Comparison of ENCODE assay signal across 16 cellular contexts in the genomic region with DNA sequence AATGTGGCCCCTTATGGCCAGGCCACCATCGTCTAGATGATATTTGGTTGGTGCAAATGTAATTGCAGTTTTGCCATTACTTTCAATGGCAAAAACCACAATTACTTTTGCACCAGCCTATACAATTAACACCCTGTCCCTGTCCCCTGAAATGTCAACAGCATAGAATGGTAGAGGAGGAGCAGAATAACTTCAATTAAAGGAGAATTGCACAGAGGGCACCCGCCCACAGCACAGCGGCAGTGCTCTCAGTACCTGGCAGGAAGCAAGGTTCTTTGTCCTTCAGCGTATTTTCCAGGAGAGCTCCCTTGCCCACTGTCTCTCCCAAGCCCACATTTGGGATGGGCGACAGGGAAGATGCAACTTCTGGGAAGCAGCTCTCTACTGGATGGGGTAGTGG.
DNase-seq lines count a peak whose midpoint lies in the region; ATAC-seq and TF ChIP-seq lines count a peak whose summit lies in the region.
"Had no signal": no experiment of that assay in that cellular context is flagged by ENCODE, and none has a peak within 500 bp of the region (broad histone marks: within the 10 kb centered on the region; RNA-seq: fewer than 3 reads in every experiment).

No MANE protein-coding gene starts in this region.

- no peaks in the 10 kb centered on the region for H3K36me3 Mint-ChIP-seq in GM23338 (ENCODE audit: low read depth)

- H3K27ac Mint-ChIP-seq in GM23338, result no peak overlapping the region
- H3K27ac Mint-ChIP-seq: B cell; CD4-positive, alpha-beta T cell had no signal

- no peak for TF ChIP-seq POLR2A in transverse colon (IDR thresholded peaks at IDR 0.05)
- no peak for TF ChIP-seq POLR2A in breast epithelium (IDR thresholded peaks at IDR 0.05)

- H2AFZ ChIP-seq in GM23338, result peak overlapping the region; percentile 88

- H3K27ac ChIP-seq in GM23338 (ENCODE audit: low read depth) (no peak overlapping the region), transverse colon (no peak overlapping the region), breast epithelium (no peak overlapping the region)

- 0 out of 2 replicates have a peak, but pooled peaks cover 5% of the 10 kb centered on the region for H3K9me2 ChIP-seq in GM23338 (ENCODE audit: insufficient read depth)

- intact Hi-C loops in mucosa of descending colon (cut with DNase I, micrococcal nuclease), result no loop called here
- intact Hi-C loops in transverse colon (cut with DNase I; ENCODE audit: low total_unique reads), result no loop called here
- intact Hi-C loops in breast epithelium (cut with DNase I; ENCODE audit: low total_unique reads), result no loop called here

- 64% methylated on average over 5 of the region's 5 CpGs; no CpG with 5 or more reads in 1 of the 2 donors for WGBS in transverse colon (ENCODE audit: low coverage in 1 of 2), 2 donors

- H3K36me3 ChIP-seq in GM23338 (ENCODE audit: insufficient read depth), result no peaks in the 10 kb centered on the region
- H3K36me3 ChIP-seq in mucosa of descending colon (ENCODE audit: low read depth), result no peaks in the 10 kb centered on the region
- H3K36me3 ChIP-seq in transverse colon, result no peaks in the 10 kb centered on the region
- no peaks in the 10 kb centered on the region for H3K36me3 ChIP-seq in breast epithelium

- ATAC-seq in GM23338 (no peak), mucosa of descending colon (peak; percentile 64), HG02798 (IDR thresholded peaks at IDR 0.05; ENCODE audit: poor library complexity, unreplicated experiment) (no peak)
- ATAC-seq: GM12878, HCT116, K562 had no signal

- H3F3A ChIP-seq in GM23338 (replicated peaks; ENCODE audit: low read depth), result no peaks in the 10 kb centered on the region

- no peak overlapping the region for H3K4me3 Mint-ChIP-seq in GM23338
- H3K4me3 Mint-ChIP-seq: B cell; CD4-positive, alpha-beta T cell had no signal

- no peaks in the 10 kb centered on the region for H4K20me1 ChIP-seq in GM23338 (replicated peaks; ENCODE audit: insufficient read depth)

- H3K9me3 ChIP-seq in mucosa of descending colon (no peaks in the 10 kb centered on the region), transverse colon (no peaks in the 10 kb centered on the region), breast epithelium (no peaks in the 10 kb centered on the region)

- H3K4me2 ChIP-seq in GM23338, result peak overlapping the region; percentile 23; the same call in 1 of the 2 replicates

- peaks cover 27% of the 10 kb centered on the region for H3K4me1 Mint-ChIP-seq in GM23338
- H3K4me1 Mint-ChIP-seq: B cell had no signal

- TF ChIP-seq CTCF in GM23338 (conservative IDR thresholded peaks at IDR 0.05; ENCODE audit: low read depth in 2 of 2) (no peak), mucosa of descending colon (IDR thresholded peaks at IDR 0.05) (no peak), transverse colon (IDR thresholded peaks at IDR 0.05) (no peak), breast epithelium (IDR thresholded peaks at IDR 0.05) (no peak)

- H3K79me2 ChIP-seq in GM23338 (replicated peaks; ENCODE audit: insufficient read depth), result no peaks in the 10 kb centered on the region

- DNase-seq in GM23338 (ENCODE audit: low spot score) (no peak), ecto neural progenitor cell (ENCODE audit: low spot score) (peak; percentile 28), mucosa of descending colon (peak in 1 of 3 donors; percentile 21), transverse colon (peak; percentile 22), T-helper 9 cell (no peak), breast epithelium (ENCODE audit: low spot score in 2 of 2) (no peak)
- DNase-seq: C1 segment of cervical spinal cord; Calu3; CD4-positive, alpha-beta T cell; DMS 273 treated with DMSO at 0.1 percent for 48 hours; GOT3 had no signal

- H3K27me3 ChIP-seq in GM23338 (ENCODE audit: insufficient read depth) (no peaks in the 10 kb centered on the region), transverse colon (peaks cover 4% of the 10 kb centered on the region), breast epithelium (no peaks in the 10 kb centered on the region)

- 0 out of 3 replicates have a peak, but pooled peaks cover 2% of the 10 kb centered on the region for H3K9me3 Mint-ChIP-seq in GM23338
- H3K9me3 Mint-ChIP-seq: CD4-positive, alpha-beta T cell had no signal

- H3K4me3 ChIP-seq in GM23338 (no peak overlapping the region), mucosa of descending colon (no peak overlapping the region), transverse colon (no peak overlapping the region), breast epithelium (no peak overlapping the region)
- H3K4me3 ChIP-seq: GM12878, K562 had no signal

- no peak for TF ChIP-seq EP300 in transverse colon (IDR thresholded peaks at IDR 0.05; ENCODE audit: low read depth)

- H3K4me1 ChIP-seq in GM23338 (ENCODE audit: insufficient read depth) (peaks cover 15% of the 10 kb centered on the region), mucosa of descending colon (ENCODE audit: low read depth) (peaks cover 11% of the 10 kb centered on the region), transverse colon (peaks cover 0 to 16% (median 2%) of the 10 kb centered on the region in 4 donors), breast epithelium (no peaks in the 10 kb centered on the region)

- H3K27me3 Mint-ChIP-seq in GM23338 (ENCODE audit: insufficient read depth, low read depth, poor library complexity), result peaks cover 6% of the 10 kb centered on the region

- in situ Hi-C loops in transverse colon (cut with MboI; ENCODE audit: low pct_ligation_motif_present in 1 of 4, low pct_unique_long_range_greater_than_20kb in 1 of 4, low sequenced_read_pairs in 3 of 4), result no loop called here

TF ChIP-seq in GM23338, 12 proteins besides CTCF, POLR2A, EP300 and RAD21:
- no peak for TF ChIP-seq CREB1 (CRISPR knock-in tag; IDR thresholded peaks at IDR 0.05; ENCODE audit: low read depth)
- TF ChIP-seq POLR2AphosphoS5 (IDR thresholded peaks at IDR 0.05; ENCODE audit: low read depth), result no peak
- TF ChIP-seq, protein P1, sequence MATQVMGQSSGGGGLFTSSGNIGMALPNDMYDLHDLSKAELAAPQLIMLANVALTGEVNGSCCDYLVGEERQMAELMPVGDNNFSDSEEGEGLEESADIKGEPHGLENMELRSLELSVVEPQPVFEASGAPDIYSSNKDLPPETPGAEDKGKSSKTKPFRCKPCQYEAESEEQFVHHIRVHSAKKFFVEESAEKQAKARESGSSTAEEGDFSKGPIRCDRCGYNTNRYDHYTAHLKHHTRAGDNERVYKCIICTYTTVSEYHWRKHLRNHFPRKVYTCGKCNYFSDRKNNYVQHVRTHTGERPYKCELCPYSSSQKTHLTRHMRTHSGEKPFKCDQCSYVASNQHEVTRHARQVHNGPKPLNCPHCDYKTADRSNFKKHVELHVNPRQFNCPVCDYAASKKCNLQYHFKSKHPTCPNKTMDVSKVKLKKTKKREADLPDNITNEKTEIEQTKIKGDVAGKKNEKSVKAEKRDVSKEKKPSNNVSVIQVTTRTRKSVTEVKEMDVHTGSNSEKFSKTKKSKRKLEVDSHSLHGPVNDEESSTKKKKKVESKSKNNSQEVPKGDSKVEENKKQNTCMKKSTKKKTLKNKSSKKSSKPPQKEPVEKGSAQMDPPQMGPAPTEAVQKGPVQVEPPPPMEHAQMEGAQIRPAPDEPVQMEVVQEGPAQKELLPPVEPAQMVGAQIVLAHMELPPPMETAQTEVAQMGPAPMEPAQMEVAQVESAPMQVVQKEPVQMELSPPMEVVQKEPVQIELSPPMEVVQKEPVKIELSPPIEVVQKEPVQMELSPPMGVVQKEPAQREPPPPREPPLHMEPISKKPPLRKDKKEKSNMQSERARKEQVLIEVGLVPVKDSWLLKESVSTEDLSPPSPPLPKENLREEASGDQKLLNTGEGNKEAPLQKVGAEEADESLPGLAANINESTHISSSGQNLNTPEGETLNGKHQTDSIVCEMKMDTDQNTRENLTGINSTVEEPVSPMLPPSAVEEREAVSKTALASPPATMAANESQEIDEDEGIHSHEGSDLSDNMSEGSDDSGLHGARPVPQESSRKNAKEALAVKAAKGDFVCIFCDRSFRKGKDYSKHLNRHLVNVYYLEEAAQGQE (IDR thresholded peaks at IDR 0.05; ENCODE audit: unreplicated experiment), result no peak

Comparison
In these comparisons a context has a peak if more than half of its experiments do, and no peak if none do; other contexts are left out.
1. DNase-seq: peak in ecto neural progenitor cell (single experiment) and transverse colon (single experiment); none in GM23338 (single experiment), T-helper 9 cell (single experiment) and breast epithelium (0 of 2).